15 cellular contexts compared by ENCODE assay signal in genomic region chr6:37940074-37940847, GRCh38.
DNase-seq lines count a peak whose midpoint lies in the region; ATAC-seq and TF ChIP-seq lines count a peak whose summit lies in the region.
"Had no signal": no experiment of that assay in that cellular context is flagged by ENCODE, and none has a peak within 500 bp of the region (broad histone marks: within the 10 kb centered on the region; RNA-seq: fewer than 3 reads in every experiment).

No MANE protein-coding gene starts in this region.

- H4K20me1 ChIP-seq in OCI-LY3 (ENCODE audit: insufficient read depth, low read length) = peaks cover 30% of the 10 kb centered on the region
- peaks cover 82% of the 10 kb centered on the region for H4K20me1 ChIP-seq in neural progenitor cell (ENCODE audit: low read depth)

- H3K9ac ChIP-seq in OCI-LY3 (ENCODE audit: low read length) (no peak overlapping the region), neural progenitor cell (no peak overlapping the region)

- DNase-seq in Daoy (ENCODE audit: low read depth) (peak; percentile 68), fibroblast of gingiva (ENCODE audit: low read depth) (peak; percentile 59), neural progenitor cell (ENCODE audit: low spot score) (no peak), NK-92 (lab: John Stamatoyannopoulos, UW; ENCODE audit: unreplicated experiment) (no peak)
- DNase-seq in activated CD4-positive, alpha-beta T cell treated with anti-CD3 and anti-CD28 coated beads, Interleukin-2, amount 10 ng/mL, durations not matched to agents 7 days and 5 days = no peak
- DNase-seq: activated CD4-positive, alpha-beta T cell treated with anti-CD3 and anti-CD28 coated beads, Interleukin-2, amount 10 ng/mL, durations not matched to agents 24 days and 14 days; activated effector memory CD4-positive, alpha-beta T cell treated with Interleukin-2 at 50 U/mL for 16 hours; GOT3; hippocampal formation; small intestine; upper lobe of right lung had no signal

- H3K9me3 Mint-ChIP-seq in neural progenitor cell = no peaks in the 10 kb centered on the region
- no peaks in the 10 kb centered on the region for H3K9me3 Mint-ChIP-seq in activated CD4-positive, alpha-beta T cell treated with anti-CD3 and anti-CD28 coated beads, Interleukin-2, amount 10 ng/mL, durations not matched to agents 7 days and 5 days
- H3K9me3 Mint-ChIP-seq: activated CD4-positive, alpha-beta T cell treated with anti-CD3 and anti-CD28 coated beads, Interleukin-2, amount 10 ng/mL, durations not matched to agents 24 days and 14 days had no signal

- H3K27ac ChIP-seq in OCI-LY3 (ENCODE audit: low read length) = no peak overlapping the region
- peak overlapping the region; percentile 79 for H3K27ac ChIP-seq in neural progenitor cell
- H3K27ac ChIP-seq: C4-2B, upper lobe of right lung had no signal

- no peak overlapping the region for H3K27ac Mint-ChIP-seq in neural progenitor cell
- no peak overlapping the region for H3K27ac Mint-ChIP-seq in activated CD4-positive, alpha-beta T cell treated with anti-CD3 and anti-CD28 coated beads, Interleukin-2, amount 10 ng/mL, durations not matched to agents 7 days and 5 days
- H3K27ac Mint-ChIP-seq: activated CD4-positive, alpha-beta T cell treated with anti-CD3 and anti-CD28 coated beads, Interleukin-2, amount 10 ng/mL, durations not matched to agents 24 days and 14 days had no signal

- peaks cover 9% of the 10 kb centered on the region for H3K4me1 Mint-ChIP-seq in neural progenitor cell
- H3K4me1 Mint-ChIP-seq in activated CD4-positive, alpha-beta T cell treated with anti-CD3 and anti-CD28 coated beads, Interleukin-2, amount 10 ng/mL, durations not matched to agents 7 days and 5 days = peaks cover 22% of the 10 kb centered on the region

- TF ChIP-seq CTCF in OCI-LY3 (IDR thresholded peaks at IDR 0.05; ENCODE audit: low read depth, low read length) = no peak
- TF ChIP-seq CTCF in neural progenitor cell (IDR thresholded peaks at IDR 0.05) = no peak

- H3K4me1 ChIP-seq in OCI-LY3 (ENCODE audit: low read length) (peaks cover 48% of the 10 kb centered on the region), neural progenitor cell (peaks cover 36% of the 10 kb centered on the region)

- no peaks in the 10 kb centered on the region for H3K27me3 Mint-ChIP-seq in neural progenitor cell (ENCODE audit: insufficient read depth, low read depth)
- no peaks in the 10 kb centered on the region for H3K27me3 Mint-ChIP-seq in activated CD4-positive, alpha-beta T cell treated with anti-CD3 and anti-CD28 coated beads, Interleukin-2, amount 10 ng/mL, durations not matched to agents 7 days and 5 days
- H3K27me3 Mint-ChIP-seq: activated CD4-positive, alpha-beta T cell treated with anti-CD3 and anti-CD28 coated beads, Interleukin-2, amount 10 ng/mL, durations not matched to agents 24 days and 14 days had no signal

- no peaks in the 10 kb centered on the region for H3K36me3 Mint-ChIP-seq in neural progenitor cell
- peaks cover 8% of the 10 kb centered on the region for H3K36me3 Mint-ChIP-seq in activated CD4-positive, alpha-beta T cell treated with anti-CD3 and anti-CD28 coated beads, Interleukin-2, amount 10 ng/mL, durations not matched to agents 7 days and 5 days (ENCODE audit: low read depth)

- ATAC-seq in HG03039 (IDR thresholded peaks at IDR 0.05; ENCODE audit: unreplicated experiment) (no peak), HG02981 (IDR thresholded peaks at IDR 0.05; ENCODE audit: unreplicated experiment) (no peak)
- ATAC-seq: upper lobe of right lung had no signal

- POLR2A ChIA-PET in activated CD4-positive, alpha-beta T cell treated with anti-CD3 and anti-CD28 coated beads, Interleukin-2, amount 10 ng/mL, durations not matched to agents 7 days and 5 days (lab: Charles Lee) = no interaction called here

- no peaks in the 10 kb centered on the region for H3K36me3 ChIP-seq in OCI-LY3 (replicated peaks; ENCODE audit: low read depth, low read length)
- no peaks in the 10 kb centered on the region for H3K36me3 ChIP-seq in neural progenitor cell
- H3K36me3 ChIP-seq: upper lobe of right lung had no signal

- no peak overlapping the region for H3K4me3 Mint-ChIP-seq in neural progenitor cell
- no peak overlapping the region for H3K4me3 Mint-ChIP-seq in activated CD4-positive, alpha-beta T cell treated with anti-CD3 and anti-CD28 coated beads, Interleukin-2, amount 10 ng/mL, durations not matched to agents 7 days and 5 days
- H3K4me3 Mint-ChIP-seq: activated CD4-positive, alpha-beta T cell treated with anti-CD3 and anti-CD28 coated beads, Interleukin-2, amount 10 ng/mL, durations not matched to agents 24 days and 14 days had no signal

- H3K27me3 ChIP-seq in OCI-LY3 (ENCODE audit: low read depth, low read length) (no peaks in the 10 kb centered on the region), neural progenitor cell (no peaks in the 10 kb centered on the region)
- H3K27me3 ChIP-seq: upper lobe of right lung had no signal

- no peak overlapping the region for H3K4me3 ChIP-seq in OCI-LY3 (ENCODE audit: low read length)
- H3K4me3 ChIP-seq in neural progenitor cell = no peak overlapping the region
- H3K4me3 ChIP-seq: upper lobe of right lung had no signal

- no peaks in the 10 kb centered on the region for H3K9me3 ChIP-seq in OCI-LY3 (ENCODE audit: insufficient read depth, low read length)
- H3K9me3 ChIP-seq in neural progenitor cell (ENCODE audit: low read depth) = no peaks in the 10 kb centered on the region
- H3K9me3 ChIP-seq: upper lobe of right lung had no signal

- H2AFZ ChIP-seq in OCI-LY3 (ENCODE audit: low read depth, low read length) (no peak overlapping the region), neural progenitor cell (replicated peaks) (no peak overlapping the region)

- CTCF ChIA-PET in activated CD4-positive, alpha-beta T cell treated with anti-CD3 and anti-CD28 coated beads, Interleukin-2, amount 10 ng/mL, durations not matched to agents 7 days and 5 days (lab: Charles Lee) = no interaction called here

- H3F3A ChIP-seq in neural progenitor cell (ENCODE audit: low read depth) = peaks cover 20% of the 10 kb centered on the region

- H3K4me2 ChIP-seq in OCI-LY3 (ENCODE audit: low read length) = peak overlapping the region; percentile 10; the same call in 1 of the 2 replicates
- H3K4me2 ChIP-seq in neural progenitor cell = no peak overlapping the region

- H3K79me2 ChIP-seq in OCI-LY3 (ENCODE audit: low read length) (peaks cover 27% of the 10 kb centered on the region; the same call in 1 of the 2 replicates), neural progenitor cell (ENCODE audit: low read depth) (peaks cover 77% of the 10 kb centered on the region)

Comparison
In these comparisons a context has a peak if more than half of its experiments do, and no peak if none do; other contexts are left out.
1. DNase-seq: peak in Daoy (single experiment) and fibroblast of gingiva (single experiment); none in neural progenitor cell (single experiment), NK-92 (single experiment) and activated CD4-positive, alpha-beta T cell treated with anti-CD3 and anti-CD28 coated beads, Interleukin-2, amount 10 ng/mL, durations not matched to agents 7 days and 5 days (single experiment).